Comparison of ENCODE assay signal across 9 cellular contexts in the genomic region with DNA sequence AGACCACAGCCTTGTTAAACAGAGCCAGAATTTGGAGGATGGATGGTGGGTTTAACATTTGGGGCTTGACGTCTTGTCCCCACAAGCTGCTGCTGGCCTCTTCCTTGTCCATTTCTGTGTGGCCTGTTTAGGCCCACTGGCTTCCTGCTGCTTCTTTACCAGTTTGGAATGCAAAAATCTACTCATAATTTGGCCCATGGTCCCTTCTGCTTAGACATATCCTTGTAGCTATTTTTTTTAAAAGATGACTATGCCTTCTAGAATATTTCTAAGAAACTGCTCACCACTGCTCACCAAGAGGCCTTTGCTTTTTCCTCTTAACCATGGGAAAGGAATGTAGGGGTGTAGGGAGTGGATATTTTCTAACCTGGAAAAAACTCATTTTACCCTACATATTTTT. TPM values are rescaled to one million over a fixed set of nuclear protein-coding genes. Genes with fewer than 3 reads are reported as not detected.
A peak's percentile ranks its signal among the peaks of the same experiment; 100 is the strongest.
DNase-seq lines count a peak whose midpoint lies in the region; FAIRE-seq and TF ChIP-seq lines count a peak whose summit lies in the region.
"Not testable (repeated sequence)": the region's sequence is repeated elsewhere in the genome, so short reads cannot be mapped to it uniquely, and the experiment has no call there.
"Had no signal": no experiment of that assay in that cellular context is flagged by ENCODE, and none has a peak within 500 bp of the region (broad histone marks: within the 10 kb centered on the region; RNA-seq: fewer than 3 reads in every experiment).

No MANE protein-coding gene starts in this region.

- 0 to 6% methylated on average over 1 of the region's 1 CpG for WGBS in GM23248 (ENCODE audit: low coverage in 1 of 2, low lambda C conversion rate in 2 of 2, missing lambda C conversion rate in 2 of 2), 2 experiments

- POLR2A ChIA-PET in AG04449 (lab: Yijun Ruan, JAX): interaction anchor here (0.7 kb wide), 1 partner anchor 31 kb away, joined by 4 read pairs; the partner anchor contains the start of gene ZNF717
- POLR2A ChIA-PET in BJ (lab: Charles Lee): not testable (repeated sequence)

- DNase-seq in AG04449 (ENCODE audit: low read depth, low spot score): peak; percentile 28
- peak; percentile 0 for DNase-seq in BJ (ENCODE audit: low read depth)
- peak; percentile 87 for DNase-seq in GM23248
- DNase-seq in HS-5 (ENCODE audit: low read depth): peak; percentile 41
- peak; percentile 67 for DNase-seq in astrocyte (ENCODE audit: low read depth)
- DNase-seq in dedifferentiated amniotic fluid mesenchymal stem cell (ENCODE audit: extremely low spot score): peak; percentile 34
- DNase-seq in osteocyte (ENCODE audit: extremely low spot score, unreplicated experiment): not testable (repeated sequence)

- H3K36me3 Mint-ChIP-seq in astrocyte (ENCODE audit: low read depth, unreplicated experiment); osteocyte (ENCODE audit: unreplicated experiment): not testable (repeated sequence)

- in situ Hi-C loops in GM23248 (cut with MboI): loop anchor here (25.0 kb wide), 1 partner anchor 771 kb away; no protein-coding TSS in a partner anchor

- not testable (repeated sequence) for TF ChIP-seq CTCF in AG04449 (IDR thresholded peaks at IDR 0.05; ENCODE audit: insufficient read depth, low read length, missing control alignments); BJ (IDR thresholded peaks at IDR 0.05; ENCODE audit: insufficient read depth, low read depth, low read length); astrocyte (IDR thresholded peaks at IDR 0.05; ENCODE audit: insufficient read depth, low read depth, low read length); osteocyte (IDR thresholded peaks at IDR 0.05)

- H3K9me2 ChIP-seq in GM23248 (ENCODE audit: insufficient read depth): not testable (repeated sequence)

- not testable (repeated sequence) for H3K36me3 ChIP-seq in BJ (ENCODE audit: control insufficient read depth, insufficient read depth, low read length); GM23248 (ENCODE audit: low read depth); astrocyte (ENCODE audit: insufficient read depth, low read length); iPS-20b (ENCODE audit: insufficient read depth, low read depth, low read length)

- H2AFZ ChIP-seq in GM23248 (peak overlapping the region; percentile 57), astrocyte (ENCODE audit: low read depth, low read length) (peak overlapping the region; percentile 60)

- H3K4me1 ChIP-seq in GM23248 (ENCODE audit: insufficient read depth) (peaks cover 40% of the 10 kb centered on the region), iPS-20b (ENCODE audit: insufficient read depth, low read length) (peaks cover 42% of the 10 kb centered on the region)
- H3K4me1 ChIP-seq in astrocyte (ENCODE audit: insufficient read depth, low read length): not testable (repeated sequence)

- not testable (repeated sequence) for H3K4me3 ChIP-seq in AG04449 (ENCODE audit: low read depth, low read length); BJ (ENCODE audit: low read depth, low read length); astrocyte (ENCODE audit: insufficient read depth, low read depth, low read length)
- H3K4me3 ChIP-seq in GM23248: peak overlapping the region; percentile 23; the same call in 1 of the 2 replicates
- H3K4me3 ChIP-seq in iPS-20b (ENCODE audit: low read length): peak overlapping the region; percentile 26; the same call in 1 of the 2 replicates

- peaks cover 27% of the 10 kb centered on the region for H3F3A ChIP-seq in GM23248 (ENCODE audit: insufficient read depth)

- not testable (repeated sequence) for H3K9me3 Mint-ChIP-seq in astrocyte (ENCODE audit: unreplicated experiment); osteocyte (ENCODE audit: unreplicated experiment)

- not testable (repeated sequence) for H3K4me3 Mint-ChIP-seq in astrocyte (ENCODE audit: unreplicated experiment); osteocyte (ENCODE audit: unreplicated experiment)

- H3K4me2 ChIP-seq in GM23248 (ENCODE audit: unreplicated experiment): peak overlapping the region; percentile 62
- peak overlapping the region; percentile 28 for H3K4me2 ChIP-seq in astrocyte (ENCODE audit: low read length)

- not testable (repeated sequence) for H4K20me1 ChIP-seq in GM23248 (ENCODE audit: insufficient read depth); astrocyte (ENCODE audit: insufficient read depth, low read length)

- H3K9ac ChIP-seq in GM23248 (peak overlapping the region; percentile 56), astrocyte (ENCODE audit: low read length) (peak overlapping the region; percentile 44)
- not testable (repeated sequence) for H3K9ac ChIP-seq in iPS-20b (ENCODE audit: low read depth, low read length)

- not testable (repeated sequence) for H3K79me2 ChIP-seq in GM23248 (ENCODE audit: insufficient read depth); astrocyte (ENCODE audit: insufficient read depth, low read length)

- not testable (repeated sequence) for FAIRE-seq in astrocyte (lab: Jason Lieb, UNC)

- H3K27ac Mint-ChIP-seq in astrocyte (ENCODE audit: unreplicated experiment) (peak overlapping the region; percentile 66), osteocyte (ENCODE audit: unreplicated experiment) (peak overlapping the region; percentile 72)

- H3K4me1 Mint-ChIP-seq in astrocyte (ENCODE audit: low read depth, unreplicated experiment): not testable (repeated sequence)
- H3K4me1 Mint-ChIP-seq in osteocyte (ENCODE audit: unreplicated experiment): peaks cover 20% of the 10 kb centered on the region

- H3K27me3 ChIP-seq in BJ (ENCODE audit: control insufficient read depth, insufficient read depth, low read length); GM23248 (replicated peaks; ENCODE audit: insufficient read depth); astrocyte (ENCODE audit: insufficient read depth, low read length); iPS-20b (ENCODE audit: insufficient read depth, low read length): not testable (repeated sequence)

- H3K9me3 ChIP-seq in GM23248 (ENCODE audit: low read depth); astrocyte (ENCODE audit: insufficient read depth, low read depth, low read length); iPS-20b (ENCODE audit: insufficient read depth, low read depth, low read length): not testable (repeated sequence)

- CTCF ChIA-PET in AG04449 (lab: Yijun Ruan, JAX): interaction anchor here (0.9 to 2.9 kb wide), 11 partner anchors 14 to 1505 kb away, joined by 3 to 36 read pairs (median 4); no protein-coding TSS in a partner anchor
- CTCF ChIA-PET in BJ (lab: Yijun Ruan, JAX): interaction anchor here (0.7 kb wide), 1 partner anchor 15 kb away, joined by 3 read pairs; no protein-coding TSS in a partner anchor

- H3K27me3 Mint-ChIP-seq in astrocyte (ENCODE audit: low read depth, unreplicated experiment); osteocyte (ENCODE audit: unreplicated experiment): not testable (repeated sequence)

- peak overlapping the region; percentile 76 for H3K27ac ChIP-seq in GM23248
- H3K27ac ChIP-seq in astrocyte (ENCODE audit: low read depth, low read length): peak overlapping the region; percentile 79
- not testable (repeated sequence) for H3K27ac ChIP-seq in iPS-20b (ENCODE audit: low read length)

RNA-seq across cellular contexts. Expression of gene ZNF717, which starts 31.4 kb away (rescaled TPM):
- polyA plus RNA-seq in BJ (2011; rRNA removed) (7.0 and 10.5 TPM in 2 replicates), GM23248 (2016; fragmentation: Nextera tagmentation; extraction: Ambion mirVana) (5.8 and 6.1 TPM in 2 replicates)
- 11.0 and 13.4 TPM in 2 replicates for polyA minus RNA-seq in BJ (2011; rRNA and poly(A)+ RNA removed)
- total RNA-seq in GM23248 (2014; rRNA removed; shearing (Covaris generic)): 5.4 and 6.7 TPM in 2 replicates
- total RNA-seq in astrocyte (2.4 and 2.7 TPM in 2 replicates), osteocyte (8.6 and 10.0 TPM in 2 replicates)
- total RNA-seq: MCF 10A had no signal
